In genomic region chrX:53320543-53321215, GRCh38 we compare ENCODE assay signal across 8 cellular contexts.
A peak's percentile ranks its signal among the peaks of the same experiment; 100 is the strongest.
DNase-seq lines count a peak whose midpoint lies in the region; ATAC-seq lines count a peak whose summit lies in the region.

No MANE protein-coding gene starts in this region.

- no peaks in the 10 kb centered on the region for H3K36me3 Mint-ChIP-seq in stimulated activated effector memory CD8-positive, alpha-beta T cell treated with anti-CD3 and anti-CD28 coated beads, Interleukin-12 subunit alpha, Interleukin-12 subunit beta, amount 100 ng/mL, for 72 hours

- peak overlapping the region; percentile 79 for H3K4me3 ChIP-seq in iPS DF 6.9 (ENCODE audit: low read length)

- H3K9me3 Mint-ChIP-seq in stimulated activated effector memory CD8-positive, alpha-beta T cell treated with anti-CD3 and anti-CD28 coated beads, Interleukin-12 subunit alpha, Interleukin-12 subunit beta, amount 100 ng/mL, for 72 hours = no peaks in the 10 kb centered on the region

- WGBS in iPS DF 6.9 (ENCODE audit: insufficient coverage, insufficient read length) = no CpG with 5 or more reads among the region's 71 CpGs

- H3K27me3 ChIP-seq in iPS DF 6.9 (ENCODE audit: control insufficient read depth, insufficient read depth, low read length) = peaks cover 2% of the 10 kb centered on the region; the same call in 1 of the 2 replicates

- H3K4me1 Mint-ChIP-seq in stimulated activated effector memory CD8-positive, alpha-beta T cell treated with anti-CD3 and anti-CD28 coated beads, Interleukin-12 subunit alpha, Interleukin-12 subunit beta, amount 100 ng/mL, for 72 hours = peaks cover 30% of the 10 kb centered on the region

- H3K9me3 ChIP-seq in iPS DF 6.9 (ENCODE audit: control insufficient read depth, insufficient read depth, low read length) = no peaks in the 10 kb centered on the region

- H3K36me3 ChIP-seq in iPS DF 6.9 (ENCODE audit: control insufficient read depth, insufficient read depth, low read length) = no peaks in the 10 kb centered on the region

- ATAC-seq in stimulated activated effector memory CD8-positive, alpha-beta T cell treated with anti-CD3 and anti-CD28 coated beads, Interleukin-12 subunit alpha, Interleukin-12 subunit beta, amount 100 ng/mL, for 72 hours = peak; percentile 57
- ATAC-seq in GM21576 (IDR thresholded peaks at IDR 0.05; ENCODE audit: unreplicated experiment) = no peak

- no peak overlapping the region for H3K27ac Mint-ChIP-seq in stimulated activated effector memory CD8-positive, alpha-beta T cell treated with anti-CD3 and anti-CD28 coated beads, Interleukin-12 subunit alpha, Interleukin-12 subunit beta, amount 100 ng/mL, for 72 hours

- H3K27ac ChIP-seq in iPS DF 6.9 (ENCODE audit: low read length) = no peak overlapping the region

- DNase-seq in NCI-H2171 treated with DMSO at 0.1 percent for 48 hours (lab: John Stamatoyannopoulos, UW) (peak; percentile 0), NCI-H2171 (lab: John Stamatoyannopoulos, UW) (no peak), iPS DF 6.9 (ENCODE audit: low read depth, low spot score) (no peak), NCI-H1694 (lab: John Stamatoyannopoulos, UW) (no peak), EL (no peak)
- peak; percentile 12 for DNase-seq in activated naive CD4-positive, alpha-beta T cell treated with anti-CD3 and anti-CD28 coated beads, Interleukin-2, amount 50 U/mL, for 16 hours
- peak; percentile 5 to 49 for DNase-seq in stimulated activated effector memory CD8-positive, alpha-beta T cell treated with anti-CD3 and anti-CD28 coated beads, Interleukin-12 subunit alpha, Interleukin-12 subunit beta, amount 100 ng/mL, for 72 hours (ENCODE audit: low spot score in 2 of 2)

- H3K4me1 ChIP-seq in iPS DF 6.9 (ENCODE audit: control insufficient read depth, insufficient read depth, low read length) = peaks cover 7% of the 10 kb centered on the region

- peak overlapping the region; percentile 79 for H3K4me3 Mint-ChIP-seq in stimulated activated effector memory CD8-positive, alpha-beta T cell treated with anti-CD3 and anti-CD28 coated beads, Interleukin-12 subunit alpha, Interleukin-12 subunit beta, amount 100 ng/mL, for 72 hours

Comparison
In these comparisons a context has a peak if more than half of its experiments do, and no peak if none do; other contexts are left out.
1. DNase-seq: peak in NCI-H2171 treated with DMSO at 0.1 percent for 48 hours (single experiment), activated naive CD4-positive, alpha-beta T cell treated with anti-CD3 and anti-CD28 coated beads, Interleukin-2, amount 50 U/mL, for 16 hours (single experiment) and stimulated activated effector memory CD8-positive, alpha-beta T cell treated with anti-CD3 and anti-CD28 coated beads, Interleukin-12 subunit alpha, Interleukin-12 subunit beta, amount 100 ng/mL, for 72 hours (2 of 2); none in NCI-H2171 (single experiment), iPS DF 6.9 (single experiment), NCI-H1694 (single experiment) and EL (single experiment).